Comparison of ENCODE assay signal across 8 cellular contexts in genomic region chr9:120715331-120715924, GRCh38. TPM values are rescaled to one million over a fixed set of nuclear protein-coding genes. Genes with fewer than 3 reads are reported as not detected.
A peak's percentile ranks its signal among the peaks of the same experiment; 100 is the strongest.
DNase-seq lines count a peak whose midpoint lies in the region; FAIRE-seq and TF ChIP-seq lines count a peak whose summit lies in the region.

No MANE protein-coding gene starts in this region.

- peak overlapping the region; percentile 96 for H3K9ac ChIP-seq in Karpas-422 (ENCODE audit: low read length)

- peak; percentile 72 for DNase-seq in Karpas-422
- DNase-seq in bronchial epithelial cell (ENCODE audit: low read depth): peak; percentile 43
- DNase-seq in kidney tubule cell (ENCODE audit: low spot score): peak; percentile 86
- DNase-seq in superior temporal gyrus (ENCODE audit: extremely low spot score): peak; percentile 44
- no peak for DNase-seq in central memory CD4-positive, alpha-beta T cell
- DNase-seq in activated effector memory CD4-positive, alpha-beta T cell treated with Interleukin-2 at 50 U/mL for 16 hours: no peak
- DNase-seq in NCI-H774 (lab: John Stamatoyannopoulos, UW): no peak

- H3K4me2 ChIP-seq in Karpas-422 (ENCODE audit: low read depth, low read length, poor library complexity, severe bottlenecking): peak overlapping the region; percentile 85

- peaks cover 44% of the 10 kb centered on the region for H3K79me2 ChIP-seq in Karpas-422 (ENCODE audit: low read length)

- no peak for FAIRE-seq in bronchial epithelial cell (lab: Jason Lieb, UNC)

- peaks cover 26% of the 10 kb centered on the region for H3K36me3 ChIP-seq in Karpas-422 (ENCODE audit: insufficient read depth, low read length)
- no peaks in the 10 kb centered on the region for H3K36me3 ChIP-seq in bronchial epithelial cell (ENCODE audit: control insufficient read depth, insufficient read depth, low read length)

- no peaks in the 10 kb centered on the region for H3K9me2 ChIP-seq in Karpas-422 (replicated peaks; ENCODE audit: insufficient read depth, low read length)

- H3K4me3 ChIP-seq in Karpas-422 (ENCODE audit: low read length) (peak overlapping the region; percentile 84), bronchial epithelial cell (ENCODE audit: low read depth, low read length) (no peak overlapping the region)

- H3K4me1 ChIP-seq in Karpas-422 (ENCODE audit: low read length): peaks cover 67% of the 10 kb centered on the region

- H3K27me3 ChIP-seq in Karpas-422 (ENCODE audit: low read length) (no peaks in the 10 kb centered on the region), bronchial epithelial cell (ENCODE audit: control insufficient read depth, insufficient read depth, low read length) (no peaks in the 10 kb centered on the region)

- no peak overlapping the region for H2AFZ ChIP-seq in Karpas-422 (ENCODE audit: low read length)

- peak overlapping the region; percentile 79; the same call in 1 of the 2 replicates for H3K27ac ChIP-seq in C4-2B
- peak overlapping the region; percentile 94 for H3K27ac ChIP-seq in Karpas-422 (ENCODE audit: low read length)

- peaks cover 15% of the 10 kb centered on the region; the same call in 1 of the 2 replicates for H4K20me1 ChIP-seq in Karpas-422 (ENCODE audit: insufficient read depth, low read depth, low read length)

- TF ChIP-seq CTCF in C4-2B (conservative IDR thresholded peaks at IDR 0.05) (no peak), bronchial epithelial cell (IDR thresholded peaks at IDR 0.05; ENCODE audit: insufficient read depth, low read length, severe bottlenecking) (no peak)

- no peaks in the 10 kb centered on the region for H3K9me3 ChIP-seq in Karpas-422 (ENCODE audit: low read length)

RNA-seq across cellular contexts. Expression of gene MEGF9, which starts 1.2 kb away (rescaled TPM):
- total RNA-seq in Karpas-422 (2014; rRNA removed; shearing (Covaris generic); ENCODE audit: low replicate concordance): 55.4 and 86.6 TPM in 2 replicates
- total RNA-seq in bronchial epithelial cell: 4.7 and 5.9 TPM in 2 replicates

Comparison
In these comparisons a context has a peak if more than half of its experiments do, and no peak if none do; other contexts are left out.
1. DNase-seq: peak in Karpas-422 (single experiment), bronchial epithelial cell (single experiment), kidney tubule cell (single experiment) and superior temporal gyrus (single experiment); none in central memory CD4-positive, alpha-beta T cell (single experiment), activated effector memory CD4-positive, alpha-beta T cell treated with Interleukin-2 at 50 U/mL for 16 hours (single experiment) and NCI-H774 (single experiment).